In the genomic region with DNA sequence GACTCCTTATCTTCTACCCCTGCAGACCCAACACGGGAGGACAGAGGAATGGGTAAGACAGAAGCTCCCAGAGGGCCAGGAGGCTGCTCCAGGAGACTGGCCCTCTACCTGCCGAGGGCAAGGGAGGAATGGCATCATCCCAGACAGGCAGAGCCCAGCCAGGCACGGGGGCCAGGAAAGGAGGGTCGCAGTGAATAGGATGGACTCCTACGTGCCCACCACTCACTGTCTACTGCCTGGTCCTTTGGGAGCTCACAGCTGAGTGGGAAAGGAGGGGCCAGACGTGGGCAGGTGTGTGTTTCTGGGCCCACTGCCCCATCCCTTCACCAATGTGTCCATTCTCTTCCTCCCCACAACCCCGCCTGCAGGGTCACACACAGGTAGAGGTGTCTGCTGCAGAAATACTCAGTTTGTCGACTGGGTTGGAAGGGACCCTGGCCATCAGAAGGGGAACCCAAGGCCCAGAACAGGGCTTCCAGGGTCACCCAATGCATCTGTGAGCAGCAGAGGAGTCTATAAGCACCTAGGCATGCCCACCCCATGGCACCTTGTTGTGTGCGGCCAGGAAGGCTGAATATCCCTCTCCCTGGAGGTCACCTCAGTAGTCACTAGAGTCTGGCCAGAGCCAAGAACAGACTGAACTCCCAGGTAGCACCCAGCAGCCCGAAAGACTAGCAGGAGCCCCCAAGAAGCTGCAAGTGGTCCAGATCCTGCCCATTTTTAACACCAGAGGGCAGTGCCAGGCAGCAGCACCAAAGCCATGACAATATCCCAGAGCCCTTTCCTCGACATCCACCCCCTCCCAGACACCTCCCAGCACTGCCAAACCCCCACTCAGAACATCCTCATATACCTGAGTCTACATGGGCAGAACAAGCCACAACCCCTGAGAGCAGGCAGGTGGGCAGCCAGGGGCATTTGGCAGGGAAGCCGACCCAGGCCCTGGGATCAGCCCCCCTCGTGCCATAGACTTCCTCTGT, we compare ENCODE assay signal across 1 cellular context.
TF ChIP-seq lines count a peak whose summit lies in the region.

No MANE protein-coding gene starts in this region.

TF ChIP-seq in H1, 55 proteins besides CTCF, POLR2A, EP300 and RAD21:
- no peak for TF ChIP-seq NANOG (IDR thresholded peaks at IDR 0.05; ENCODE audit: insufficient read depth, low read depth, low read length, poor library complexity, severe bottlenecking)
- peak; percentile 35; the same call in 1 of the 2 replicates for TF ChIP-seq POLR2AphosphoS5 (IDR thresholded peaks at IDR 0.05; ENCODE audit: low read depth, low read length)
